ENCODE assay signal across 1 cellular context in the genomic region with DNA sequence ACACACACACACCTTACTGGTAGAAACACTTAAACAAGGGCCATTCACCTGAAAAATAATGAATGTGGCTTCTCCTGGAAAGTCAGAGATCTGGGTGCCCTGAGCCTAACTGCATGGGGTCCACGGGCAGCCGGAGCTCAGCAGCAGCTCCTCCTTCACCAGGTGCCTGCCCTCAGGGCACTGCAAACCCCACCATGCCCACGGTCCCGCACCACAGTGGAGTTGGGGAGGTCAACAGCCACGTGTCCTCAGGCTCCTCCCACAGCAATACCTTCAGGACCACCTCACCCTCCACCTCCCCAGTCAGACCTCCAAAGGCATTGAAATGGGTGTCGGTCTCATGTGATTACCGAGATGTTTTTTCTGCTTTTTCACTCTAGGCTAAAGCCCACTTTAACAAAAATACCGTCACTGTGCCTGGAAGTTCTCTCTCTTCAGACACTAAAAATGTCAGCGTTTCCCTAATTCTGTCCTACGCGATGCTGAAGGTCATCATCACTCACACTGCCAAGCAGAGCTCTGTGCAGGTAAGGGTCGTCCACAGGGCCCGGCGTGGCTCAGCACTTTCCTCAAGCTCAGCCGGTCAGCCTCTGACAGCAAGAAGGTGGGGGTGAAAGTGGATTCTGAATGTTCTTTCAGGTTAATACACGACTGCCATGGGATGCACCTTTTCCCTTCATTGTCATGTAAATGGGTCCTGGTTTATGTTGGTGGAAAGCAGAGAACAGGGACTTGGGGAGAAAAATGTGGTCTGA.
TF ChIP-seq lines count a peak whose summit lies in the region.

No MANE protein-coding gene starts in this region.

TF ChIP-seq in WTC11, 78 proteins besides CTCF, POLR2A, EP300 and RAD21 (continued from another document):
- TF ChIP-seq, protein P1, sequence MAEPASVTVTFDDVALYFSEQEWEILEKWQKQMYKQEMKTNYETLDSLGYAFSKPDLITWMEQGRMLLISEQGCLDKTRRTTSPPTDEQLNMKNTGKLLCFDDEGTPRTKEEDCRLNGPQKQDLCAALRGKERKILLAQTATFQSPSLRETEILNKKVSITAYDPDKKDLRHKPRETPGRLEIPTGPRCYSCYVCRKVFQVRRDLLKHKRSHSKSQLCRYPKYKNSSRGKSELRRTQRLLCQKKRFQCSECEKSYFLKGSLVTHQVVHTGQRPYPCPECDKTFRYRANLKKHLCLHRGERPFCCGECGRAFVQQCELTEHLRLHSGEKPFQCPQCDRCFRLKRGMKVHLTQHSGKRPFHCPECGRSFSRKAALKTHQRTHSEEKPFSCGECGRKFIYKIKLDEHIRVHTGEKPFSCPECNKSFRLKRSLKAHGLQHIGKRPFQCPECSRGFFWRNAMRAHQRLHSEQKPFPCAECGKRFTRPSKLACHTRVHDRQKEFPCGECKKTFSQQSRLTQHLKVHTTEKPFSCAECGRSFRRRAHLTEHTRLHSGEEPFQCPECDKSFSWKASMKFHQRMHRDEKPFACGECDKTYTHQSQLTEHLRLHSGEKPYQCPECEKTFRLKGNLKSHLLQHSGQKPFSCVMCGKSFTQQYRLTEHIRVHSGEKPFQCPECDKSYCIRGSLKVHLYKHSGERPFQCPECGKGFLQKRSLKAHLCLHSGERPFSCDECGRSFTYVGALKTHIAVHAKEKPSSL (CRISPR knock-in tag; conservative IDR thresholded peaks at IDR 0.05): no peak
- no peak for TF ChIP-seq ZBTB21 (CRISPR knock-in tag; IDR thresholded peaks at IDR 0.05; ENCODE audit: borderline replicate concordance)
- TF ChIP-seq FOXP1 (CRISPR knock-in tag; IDR thresholded peaks at IDR 0.05; ENCODE audit: borderline replicate concordance): no peak
- TF ChIP-seq, protein P2, sequence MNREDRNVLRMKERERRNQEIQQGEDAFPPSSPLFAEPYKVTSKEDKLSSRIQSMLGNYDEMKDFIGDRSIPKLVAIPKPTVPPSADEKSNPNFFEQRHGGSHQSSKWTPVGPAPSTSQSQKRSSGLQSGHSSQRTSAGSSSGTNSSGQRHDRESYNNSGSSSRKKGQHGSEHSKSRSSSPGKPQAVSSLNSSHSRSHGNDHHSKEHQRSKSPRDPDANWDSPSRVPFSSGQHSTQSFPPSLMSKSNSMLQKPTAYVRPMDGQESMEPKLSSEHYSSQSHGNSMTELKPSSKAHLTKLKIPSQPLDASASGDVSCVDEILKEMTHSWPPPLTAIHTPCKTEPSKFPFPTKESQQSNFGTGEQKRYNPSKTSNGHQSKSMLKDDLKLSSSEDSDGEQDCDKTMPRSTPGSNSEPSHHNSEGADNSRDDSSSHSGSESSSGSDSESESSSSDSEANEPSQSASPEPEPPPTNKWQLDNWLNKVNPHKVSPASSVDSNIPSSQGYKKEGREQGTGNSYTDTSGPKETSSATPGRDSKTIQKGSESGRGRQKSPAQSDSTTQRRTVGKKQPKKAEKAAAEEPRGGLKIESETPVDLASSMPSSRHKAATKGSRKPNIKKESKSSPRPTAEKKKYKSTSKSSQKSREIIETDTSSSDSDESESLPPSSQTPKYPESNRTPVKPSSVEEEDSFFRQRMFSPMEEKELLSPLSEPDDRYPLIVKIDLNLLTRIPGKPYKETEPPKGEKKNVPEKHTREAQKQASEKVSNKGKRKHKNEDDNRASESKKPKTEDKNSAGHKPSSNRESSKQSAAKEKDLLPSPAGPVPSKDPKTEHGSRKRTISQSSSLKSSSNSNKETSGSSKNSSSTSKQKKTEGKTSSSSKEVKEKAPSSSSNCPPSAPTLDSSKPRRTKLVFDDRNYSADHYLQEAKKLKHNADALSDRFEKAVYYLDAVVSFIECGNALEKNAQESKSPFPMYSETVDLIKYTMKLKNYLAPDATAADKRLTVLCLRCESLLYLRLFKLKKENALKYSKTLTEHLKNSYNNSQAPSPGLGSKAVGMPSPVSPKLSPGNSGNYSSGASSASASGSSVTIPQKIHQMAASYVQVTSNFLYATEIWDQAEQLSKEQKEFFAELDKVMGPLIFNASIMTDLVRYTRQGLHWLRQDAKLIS (CRISPR knock-in tag; IDR thresholded peaks at IDR 0.05; ENCODE audit: borderline replicate concordance): no peak
- no peak for TF ChIP-seq FOXJ3 (CRISPR knock-in tag; IDR thresholded peaks at IDR 0.05; ENCODE audit: borderline replicate concordance)
- no peak for TF ChIP-seq HMGA2 (CRISPR knock-in tag; IDR thresholded peaks at IDR 0.05)
- no peak for TF ChIP-seq NFYB (CRISPR knock-in tag; conservative IDR thresholded peaks at IDR 0.05; ENCODE audit: low read depth)
- TF ChIP-seq ZNF396 (CRISPR knock-in tag; IDR thresholded peaks at IDR 0.05; ENCODE audit: borderline replicate concordance): no peak
- TF ChIP-seq ZNF263 (CRISPR knock-in tag; IDR thresholded peaks at IDR 0.05; ENCODE audit: low read depth): no peak
